Comparison of ENCODE assay signal across 31 cellular contexts in genomic region chr20:62854121-62854520, GRCh38. TPM values are rescaled to one million over a fixed set of nuclear protein-coding genes. Genes with fewer than 3 reads are reported as not detected.
"Had no signal": no experiment of that assay in that cellular context is flagged by ENCODE, and none has a peak within 500 bp of the region (broad histone marks: within the 10 kb centered on the region; RNA-seq: fewer than 3 reads in every experiment).

No MANE protein-coding gene starts in this region.

- H3K9me3 ChIP-seq: esophagus squamous epithelium, gastroesophageal sphincter, heart right ventricle had no signal

- H3K4me3 Mint-ChIP-seq: activated B cell treated with CpG ODN at 0.5 μM for 24 hours; activated CD8-positive, alpha-beta T cell treated with anti-CD3 and anti-CD28 coated beads for 36 hours; activated naive CD8-positive, alpha-beta T cell; activated T-cell treated with anti-CD3 and anti-CD28 coated beads, Interleukin-2, amount 50 U/mL, for 4 hours; activated T-helper 17 cell treated with anti-CD3 and anti-CD28 coated beads, Interleukin-2, amount 50 U/mL, for 72 hours; central memory CD8-positive, alpha-beta T cell; effector memory CD8-positive, alpha-beta T cell; T-helper 1 cell treated with Interleukin-12 subunit alpha and Interleukin-12 subunit beta and Interleukin-4 antibody, amounts not matched to agents 30 μg/mL and 1 μg/mL, for 36 hours had no signal

- H3K27ac Mint-ChIP-seq: activated B cell treated with CpG ODN at 0.5 μM for 24 hours; activated CD8-positive, alpha-beta T cell treated with anti-CD3 and anti-CD28 coated beads for 36 hours; activated naive CD8-positive, alpha-beta T cell; activated T-helper 17 cell treated with anti-CD3 and anti-CD28 coated beads, Interleukin-2, amount 50 U/mL, for 72 hours; effector memory CD8-positive, alpha-beta T cell; T-helper 1 cell treated with Interleukin-12 subunit alpha and Interleukin-12 subunit beta and Interleukin-4 antibody, amounts not matched to agents 30 μg/mL and 1 μg/mL, for 36 hours had no signal

- H3K4me3 ChIP-seq: esophagus squamous epithelium, gastroesophageal sphincter, heart right ventricle had no signal

- DNase-seq: activated B cell treated with CpG ODN at 0.5 μM for 24 hours; activated CD4-positive, alpha-beta T cell treated with anti-CD3 and anti-CD28 coated beads for 48 hours; activated CD4-positive, alpha-beta T cell treated with anti-CD3 and anti-CD28 coated beads, Interleukin-2, amount 50 U/mL, for 1 hour; activated CD4-positive, alpha-beta T cell treated with anti-CD3 and anti-CD28 coated beads, Interleukin-2, amount 50 U/mL, for 48 hours; activated CD8-positive, alpha-beta memory T cell treated with anti-CD3 and anti-CD28 coated beads for 24 hours; activated CD8-positive, alpha-beta T cell treated with anti-CD3 and anti-CD28 coated beads for 36 hours; activated effector memory CD4-positive, alpha-beta T cell treated with Interleukin-2 at 50 U/mL for 16 hours; activated gamma-delta T cell treated with Interleukin-2 at 50 U/mL for 16 hours; activated naive CD4-positive, alpha-beta T cell treated with anti-CD3 and anti-CD28 coated beads, Interleukin-2, amount 50 U/mL, for 16 hours; activated naive CD4-positive, alpha-beta T cell treated with Interleukin-2 at 50 U/mL for 16 hours; activated T-cell treated with anti-CD3 and anti-CD28 coated beads, Interleukin-2, amount 50 U/mL, for 4 hours; amniotic stem cell; anterior cingulate cortex; brain microvascular endothelial cell; cortex of kidney; dermis blood vessel endothelial cell; effector CD4-positive, alpha-beta T cell; effector memory CD8-positive, alpha-beta T cell; esophagus squamous epithelium; foreskin melanocyte; heart right ventricle; T-helper 9 cell; WERI-Rb-1 had no signal

- H3K27ac ChIP-seq: brain microvascular endothelial cell, epithelial cell of prostate, esophagus squamous epithelium, gastroesophageal sphincter, heart right ventricle, WERI-Rb-1 had no signal

- H3K27me3 ChIP-seq: brain microvascular endothelial cell, esophagus squamous epithelium, gastroesophageal sphincter, heart right ventricle had no signal

- H3K27me3 Mint-ChIP-seq: activated B cell treated with CpG ODN at 0.5 μM for 24 hours; activated CD8-positive, alpha-beta T cell treated with anti-CD3 and anti-CD28 coated beads for 36 hours; activated naive CD8-positive, alpha-beta T cell; activated T-helper 17 cell treated with anti-CD3 and anti-CD28 coated beads, Interleukin-2, amount 50 U/mL, for 72 hours; central memory CD8-positive, alpha-beta T cell; effector memory CD8-positive, alpha-beta T cell had no signal

- ATAC-seq: activated CD4-positive, CD25-positive, alpha-beta regulatory T cell treated with anti-CD3 and anti-CD28 coated beads, Interleukin-2, amount 50 U/mL, for 24 hours; activated CD8-positive, alpha-beta T cell treated with anti-CD3 and anti-CD28 coated beads for 36 hours; activated T-cell treated with anti-CD3 and anti-CD28 coated beads, Interleukin-2, amount 50 U/mL, for 4 hours; activated T-helper 17 cell treated with anti-CD3 and anti-CD28 coated beads, Interleukin-2, amount 50 U/mL, for 72 hours; effector memory CD8-positive, alpha-beta T cell; gastroesophageal sphincter; heart right ventricle had no signal

- H3K9me3 Mint-ChIP-seq: activated B cell treated with CpG ODN at 0.5 μM for 24 hours; activated CD8-positive, alpha-beta T cell treated with anti-CD3 and anti-CD28 coated beads for 36 hours; activated T-cell treated with anti-CD3 and anti-CD28 coated beads, Interleukin-2, amount 50 U/mL, for 4 hours; activated T-helper 17 cell treated with anti-CD3 and anti-CD28 coated beads, Interleukin-2, amount 50 U/mL, for 72 hours; central memory CD8-positive, alpha-beta T cell; effector memory CD8-positive, alpha-beta T cell; T-helper 1 cell treated with Interleukin-12 subunit alpha and Interleukin-12 subunit beta and Interleukin-4 antibody, amounts not matched to agents 30 μg/mL and 1 μg/mL, for 36 hours had no signal

RNA-seq across cellular contexts. Expression of gene COL9A3, which starts 37.3 kb away (rescaled TPM):
- total RNA-seq: activated CD8-positive, alpha-beta T cell treated with anti-CD3 and anti-CD28 coated beads for 36 hours; activated T-helper 17 cell treated with anti-CD3 and anti-CD28 coated beads, Interleukin-2, amount 50 U/mL, for 72 hours; bronchial epithelial cell had no signal
